ENCODE assay signal across 8 cellular contexts in the genomic region with DNA sequence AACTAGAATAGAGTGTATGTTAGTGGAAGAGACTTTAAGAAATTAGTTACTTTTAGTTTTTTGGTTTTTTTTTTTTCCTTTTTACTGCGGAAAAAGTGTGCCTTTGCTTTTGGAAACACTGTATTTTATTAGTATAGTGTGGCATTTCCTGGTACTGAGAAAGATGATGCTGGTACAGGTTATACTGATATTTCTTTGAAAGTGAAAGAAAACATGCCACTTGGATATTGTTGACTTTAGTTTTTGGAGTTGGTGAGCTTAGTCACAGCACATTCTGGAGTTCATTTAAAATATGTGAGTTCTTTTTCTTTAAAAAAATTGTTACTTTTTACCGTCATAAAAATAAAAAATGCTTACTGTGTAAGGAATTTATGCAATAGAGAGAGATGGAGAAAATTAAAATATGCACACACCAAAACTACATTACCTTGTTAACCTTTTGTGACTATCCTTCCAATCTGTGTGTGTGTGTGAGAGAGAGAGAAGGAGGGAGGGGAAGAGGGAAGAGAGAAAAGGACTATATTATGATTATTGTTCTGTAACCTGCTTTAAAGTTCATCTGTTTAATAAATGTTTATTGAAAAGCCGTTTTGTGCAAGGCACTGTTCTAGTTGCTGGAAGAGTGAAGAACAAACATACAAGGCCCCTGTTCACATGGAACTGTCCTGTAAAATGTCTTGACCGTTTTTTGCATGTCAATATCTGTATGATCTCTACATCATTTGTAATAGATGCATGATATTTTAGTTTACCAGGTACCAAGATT. TPM values are rescaled to one million over a fixed set of nuclear protein-coding genes. Genes with fewer than 3 reads are reported as not detected.
DNase-seq lines count a peak whose midpoint lies in the region; ATAC-seq and TF ChIP-seq lines count a peak whose summit lies in the region.

No MANE protein-coding gene starts in this region.

- H3K36me3 Mint-ChIP-seq in activated CD4-positive, alpha-beta T cell treated with anti-CD3 and anti-CD28 coated beads for 36 hours (ENCODE audit: low read depth) = no peaks in the 10 kb centered on the region
- no peaks in the 10 kb centered on the region for H3K36me3 Mint-ChIP-seq in activated CD4-positive, alpha-beta T cell treated with anti-CD3 and anti-CD28 coated beads, Interleukin-2, amount 10 ng/mL, durations not matched to agents 7 days and 5 days (ENCODE audit: low read depth)
- no peaks in the 10 kb centered on the region for H3K36me3 Mint-ChIP-seq in mesothelial cell of epicardium

- no peak for TF ChIP-seq CTCF in adrenal gland (IDR thresholded peaks at IDR 0.05)
- no peak for TF ChIP-seq CTCF in upper lobe of left lung (IDR thresholded peaks at IDR 0.05)
- TF ChIP-seq CTCF in mesothelial cell of epicardium (IDR thresholded peaks at IDR 0.05; ENCODE audit: unreplicated experiment) = no peak

- intact Hi-C loops in activated CD4-positive, alpha-beta T cell treated with anti-CD3 and anti-CD28 coated beads for 36 hours (cut with DNase I, micrococcal nuclease) = loop anchor here (1.0 to 10.0 kb wide), 7 partner anchors 18 to 1324 kb away; a partner anchor contains a TSS
- intact Hi-C loops in adrenal gland (cut with DNase I) = loop anchor here in 1 of 2 donors (10.0 kb wide), 2 partner anchors 64 to 134 kb away; no protein-coding TSS in a partner anchor

- CTCF ChIA-PET in activated CD4-positive, alpha-beta T cell treated with anti-CD3 and anti-CD28 coated beads for 36 hours (lab: Charles Lee) = interaction anchor here (1.2 to 1.3 kb wide), 2 partner anchors 10 to 176 kb away, joined by 3 read pairs; no protein-coding TSS in a partner anchor
- CTCF ChIA-PET in activated CD4-positive, alpha-beta T cell treated with anti-CD3 and anti-CD28 coated beads, Interleukin-2, amount 10 ng/mL, durations not matched to agents 7 days and 5 days (lab: Charles Lee) = no interaction called here

- H3K4me1 Mint-ChIP-seq in activated CD4-positive, alpha-beta T cell treated with anti-CD3 and anti-CD28 coated beads for 36 hours = peaks cover 20% of the 10 kb centered on the region
- peaks cover 11% of the 10 kb centered on the region for H3K4me1 Mint-ChIP-seq in activated CD4-positive, alpha-beta T cell treated with anti-CD3 and anti-CD28 coated beads, Interleukin-2, amount 10 ng/mL, durations not matched to agents 7 days and 5 days
- H3K4me1 Mint-ChIP-seq in mesothelial cell of epicardium = peaks cover 3% of the 10 kb centered on the region

- WGBS in adrenal gland, 4 donors = 13 to 18% (median 17%) methylated on average over 4 of the region's 4 CpGs
- 21% methylated on average over 4 of the region's 4 CpGs for WGBS in upper lobe of left lung, 2 donors

- no peaks in the 10 kb centered on the region for H3K27me3 ChIP-seq in adrenal gland
- no peaks in the 10 kb centered on the region for H3K27me3 ChIP-seq in upper lobe of left lung

- TF ChIP-seq POLR2A in adrenal gland (IDR thresholded peaks at IDR 0.05) (no peak), upper lobe of left lung (IDR thresholded peaks at IDR 0.05) (no peak)

- H3K36me3 ChIP-seq in adrenal gland (replicated peaks in 1 of 2) (no peaks in the 10 kb centered on the region), upper lobe of left lung (no peaks in the 10 kb centered on the region)

- ATAC-seq in activated CD4-positive, alpha-beta T cell treated with anti-CD3 and anti-CD28 coated beads for 36 hours = peak; percentile 25
- no peak for ATAC-seq in upper lobe of left lung (ENCODE audit: low FRiP score in 2 of 2)
- ATAC-seq in HG03378 (IDR thresholded peaks at IDR 0.05; ENCODE audit: unreplicated experiment) = no peak

- H3K9me3 Mint-ChIP-seq in activated CD4-positive, alpha-beta T cell treated with anti-CD3 and anti-CD28 coated beads for 36 hours (ENCODE audit: low read depth) = no peaks in the 10 kb centered on the region
- H3K9me3 Mint-ChIP-seq in activated CD4-positive, alpha-beta T cell treated with anti-CD3 and anti-CD28 coated beads, Interleukin-2, amount 10 ng/mL, durations not matched to agents 7 days and 5 days = no peaks in the 10 kb centered on the region
- no peaks in the 10 kb centered on the region for H3K9me3 Mint-ChIP-seq in mesothelial cell of epicardium

- no peak for TF ChIP-seq EP300 in upper lobe of left lung (IDR thresholded peaks at IDR 0.05)

- H3K4me3 ChIP-seq in adrenal gland (peak overlapping the region in 3 of 4 donors; percentile 88 to 96 (median 91)), upper lobe of left lung (peak overlapping the region; percentile 79 to 98 (median 90))

- H3K27ac Mint-ChIP-seq in activated CD4-positive, alpha-beta T cell treated with anti-CD3 and anti-CD28 coated beads for 36 hours = no peak overlapping the region
- H3K27ac Mint-ChIP-seq in activated CD4-positive, alpha-beta T cell treated with anti-CD3 and anti-CD28 coated beads, Interleukin-2, amount 10 ng/mL, durations not matched to agents 7 days and 5 days = no peak overlapping the region
- no peak overlapping the region for H3K27ac Mint-ChIP-seq in mesothelial cell of epicardium

- H3K27ac ChIP-seq in adrenal gland (peak overlapping the region in 4 of 5 donors; percentile 51 to 95 (median 92)), upper lobe of left lung (peak overlapping the region; percentile 93 to 96 (median 94))

- no peak overlapping the region for H3K4me3 Mint-ChIP-seq in activated CD4-positive, alpha-beta T cell treated with anti-CD3 and anti-CD28 coated beads for 36 hours
- H3K4me3 Mint-ChIP-seq in activated CD4-positive, alpha-beta T cell treated with anti-CD3 and anti-CD28 coated beads, Interleukin-2, amount 10 ng/mL, durations not matched to agents 7 days and 5 days = no peak overlapping the region
- no peak overlapping the region for H3K4me3 Mint-ChIP-seq in mesothelial cell of epicardium

- POLR2A ChIA-PET in activated CD4-positive, alpha-beta T cell treated with anti-CD3 and anti-CD28 coated beads for 36 hours (lab: Charles Lee) = interaction anchor here (0.9 to 1.7 kb wide), 2 partner anchors 17 to 123 kb away, joined by 4 to 9 read pairs; no protein-coding TSS in a partner anchor
- POLR2A ChIA-PET in activated CD4-positive, alpha-beta T cell treated with anti-CD3 and anti-CD28 coated beads, Interleukin-2, amount 10 ng/mL, durations not matched to agents 7 days and 5 days (lab: Charles Lee) = no interaction called here

- DNase-seq in activated CD4-positive, alpha-beta T cell treated with anti-CD3 and anti-CD28 coated beads for 36 hours = no peak
- DNase-seq in activated CD4-positive, alpha-beta T cell treated with anti-CD3 and anti-CD28 coated beads, Interleukin-2, amount 10 ng/mL, durations not matched to agents 7 days and 5 days = no peak
- DNase-seq in adrenal gland (no peak), kidney tubule cell (ENCODE audit: low spot score) (peak; percentile 59), upper lobe of left lung (no peak), mesothelial cell of epicardium (ENCODE audit: low spot score in 2 of 2, unreplicated experiment in 2 of 2) (no peak), dedifferentiated amniotic fluid mesenchymal stem cell (ENCODE audit: extremely low spot score) (no peak)

- H3K9me3 ChIP-seq in adrenal gland (replicated peaks in 1 of 3) = no peaks in the 10 kb centered on the region
- H3K9me3 ChIP-seq in upper lobe of left lung = no peaks in the 10 kb centered on the region

- H3K4me1 ChIP-seq in adrenal gland (replicated peaks in 1 of 2) (peaks cover 35 to 62% of the 10 kb centered on the region in 2 donors), upper lobe of left lung (peaks cover 35 to 63% (median 47%) of the 10 kb centered on the region in 4 donors)

- no peaks in the 10 kb centered on the region for H3K27me3 Mint-ChIP-seq in activated CD4-positive, alpha-beta T cell treated with anti-CD3 and anti-CD28 coated beads for 36 hours
- H3K27me3 Mint-ChIP-seq in activated CD4-positive, alpha-beta T cell treated with anti-CD3 and anti-CD28 coated beads, Interleukin-2, amount 10 ng/mL, durations not matched to agents 7 days and 5 days = no peaks in the 10 kb centered on the region
- H3K27me3 Mint-ChIP-seq in mesothelial cell of epicardium (ENCODE audit: low read depth) = no peaks in the 10 kb centered on the region

RNA-seq across cellular contexts. Expression of a gene that starts 1.9 kb away (rescaled TPM):
- total RNA-seq in activated CD4-positive, alpha-beta T cell treated with anti-CD3 and anti-CD28 coated beads for 36 hours = 10 to 100 TPM; 12.7 to 14.2 TPM
- total RNA-seq in activated CD4-positive, alpha-beta T cell treated with anti-CD3 and anti-CD28 coated beads, Interleukin-2, amount 10 ng/mL, durations not matched to agents 7 days and 5 days = 10 to 100 TPM; 21.8 to 23.2 TPM
- total RNA-seq in adrenal gland (100 to 1,000 TPM in 3 of 8 donors, 10 to 100 TPM in 5; 41.4 to 139 (median 84.0) TPM), upper lobe of left lung (10 to 100 TPM; 21.4 to 79.7 (median 35.7) TPM), mesothelial cell of epicardium (27.0 to 29.8 TPM (median 27.4 TPM) in 3 replicates)
- 10 to 100 TPM; 48.7 to 95.9 (median 68.9) TPM for polyA plus RNA-seq in adrenal gland
